Comparison of ENCODE assay signal across 8 cellular contexts in the genomic region with DNA sequence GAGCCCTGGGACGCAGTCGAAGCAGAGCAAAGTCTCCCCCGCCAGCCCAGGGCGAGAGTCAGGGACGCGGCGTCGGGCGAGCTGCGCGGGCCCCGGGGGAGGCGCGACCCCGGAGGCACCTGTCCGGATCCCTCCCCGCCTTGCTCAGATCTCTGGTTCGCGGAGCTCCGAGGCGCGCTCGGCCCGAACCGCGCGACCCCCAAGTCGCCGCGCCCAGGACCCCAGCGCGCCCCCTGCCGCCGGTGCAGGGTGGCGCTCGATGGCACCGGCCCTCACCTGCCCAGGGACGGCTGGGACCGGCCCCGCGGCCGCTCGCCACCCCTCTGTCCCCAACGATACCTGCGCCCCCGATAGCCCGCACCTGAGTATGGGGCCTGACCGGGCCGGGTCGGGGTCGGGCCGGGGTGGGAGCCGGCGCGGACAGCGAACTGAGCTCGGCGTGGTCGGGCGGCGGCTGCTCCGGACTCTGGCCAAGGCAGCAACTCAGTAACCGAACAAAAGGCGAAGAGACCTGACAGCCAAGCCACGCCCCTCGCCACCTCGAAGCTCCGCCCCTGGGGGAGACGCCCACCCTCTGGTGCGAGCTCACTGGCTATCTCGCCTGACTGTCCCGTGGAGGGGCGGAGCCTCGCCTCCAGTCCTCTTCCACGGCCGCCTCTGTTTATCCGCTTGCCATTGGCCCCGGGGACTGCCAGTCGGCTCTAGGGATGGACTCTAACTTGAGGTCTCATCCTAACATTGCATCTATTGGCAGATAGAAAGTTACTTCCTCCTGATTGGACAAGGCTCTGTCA. TPM values are rescaled to one million over a fixed set of nuclear protein-coding genes. Genes with fewer than 3 reads are reported as not detected.
DNase-seq lines count a peak whose midpoint lies in the region; ATAC-seq and TF ChIP-seq lines count a peak whose summit lies in the region.

A gene (minus strand): TSS at position 485 of the 794 bp plus-strand sequence. CDS start 14,857 bp downstream, outside the sequence.

- BruUV-seq in HCT116 (replicated peaks; lab: Mats Ljungman, UMichigan) = no TSS peak

- TF ChIP-seq EP300 in ovary (IDR thresholded peaks at IDR 0.05) = no peak

- peaks cover 47% of the 10 kb centered on the region for H3K79me2 ChIP-seq in HCT116 (ENCODE audit: insufficient read depth, low read length)

- H3K4me3 ChIP-seq in HCT116 (replicated peaks in 1 of 2; ENCODE audit: low read depth in 1 of 2, low read length in 2 of 2) = peak within 1 kb of the TSS; percentile 78 to 80
- H3K4me3 ChIP-seq in ovary = peak within 1 kb of the TSS; percentile 78
- peak within 1 kb of the TSS; percentile 55 for H3K4me3 ChIP-seq in thymus (ENCODE audit: low read length)

- H2AFZ ChIP-seq in HCT116 (ENCODE audit: low read depth, low read length, poor library complexity, severe bottlenecking) = no peak within 1 kb of the TSS

- H4K20me1 ChIP-seq in HCT116 (ENCODE audit: insufficient read depth) = no peaks in the 10 kb centered on the region

- CTCF ChIA-PET in HCT116 (lab: Charles Lee) = interaction anchor here (0.6 to 4.2 kb wide), 25 partner anchors 8 to 144 kb away, joined by 3 to 109 read pairs (median 3); a partner anchor contains a TSS

- TF ChIP-seq POLR2A in HCT116 (IDR thresholded peaks at IDR 0.05; ENCODE audit: borderline replicate concordance, extremely low read depth, insufficient read depth, insufficient read length) (peak; percentile 45), ovary (IDR thresholded peaks at IDR 0.05) (peak; percentile 95)

- ATAC-seq in HCT116 (peak; percentile 94), Right ventricle myocardium superior (ENCODE audit: poor library complexity) (peak; percentile 88)

- WGBS in adipose tissue, 3 donors = 0 to 1% (median 1%) methylated on average over 46 to 79 of the region's 79 CpGs
- 1 to 3% (median 2%) methylated on average over 14 to 79 of the region's 79 CpGs for WGBS in ovary, 3 donors
- WGBS in thymus = under 1% methylated on average over 79 of the region's 79 CpGs

- peaks cover 35 to 60% of the 10 kb centered on the region in 2 experiments for H3K4me1 ChIP-seq in HCT116 (ENCODE audit: control insufficient read depth in 1 of 2, insufficient read depth in 2 of 2, low read length in 2 of 2)
- peaks cover 2% of the 10 kb centered on the region for H3K4me1 ChIP-seq in ovary (ENCODE audit: insufficient read depth)
- H3K4me1 ChIP-seq in thymus (ENCODE audit: control insufficient read depth, insufficient read depth, low read length) = peaks cover 18% of the 10 kb centered on the region

- peak within 1 kb of the TSS; percentile 89 for H3K9ac ChIP-seq in HCT116 (ENCODE audit: low read length)

- H3K4me2 ChIP-seq in HCT116 (ENCODE audit: low read length) = peak within 1 kb of the TSS; percentile 98

- no peaks in the 10 kb centered on the region for H3K9me2 ChIP-seq in HCT116 (ENCODE audit: insufficient read depth)

- RAD21 ChIA-PET in HCT116 (lab: Charles Lee; ENCODE audit: low non-redundant PET in 1 of 2, low total read pairs in 2 of 2, uncharacterized antibody in 2 of 2, unreplicated experiment in 2 of 2) = interaction anchor here (0.6 to 2.4 kb wide), 7 partner anchors 9 to 52 kb away, joined by 3 to 13 read pairs (median 6); no protein-coding TSS in a partner anchor

- H3K9me3 ChIP-seq in HCT116 (ENCODE audit: control insufficient read depth in 1 of 2, insufficient read depth in 1 of 2, low read depth in 1 of 2, low read length in 2 of 2) (no peaks in the 10 kb centered on the region), ovary (no peaks in the 10 kb centered on the region), thymus (ENCODE audit: control insufficient read depth) (no peaks in the 10 kb centered on the region)

- no peaks in the 10 kb centered on the region for H3K27me3 ChIP-seq in HCT116 (ENCODE audit: insufficient read depth, low read length)
- H3K27me3 ChIP-seq in ovary = no peaks in the 10 kb centered on the region
- no peaks in the 10 kb centered on the region for H3K27me3 ChIP-seq in thymus (ENCODE audit: control insufficient read depth, insufficient read depth)

- TF ChIP-seq RAD21 in HCT116 (IDR thresholded peaks at IDR 0.05; ENCODE audit: low read depth) = peak; percentile 46; the same call in 1 of the 2 replicates

- intact Hi-C loops in HCT116 (cut with micrococcal nuclease) (loop anchor here (1.0 to 2.0 kb wide), 2 partner anchors 14 kb away; no protein-coding TSS in a partner anchor), Right ventricle myocardium superior (cut with DNase I) (no loop called here), ovary (cut with DNase I) (no loop called here)

- H3K36me3 ChIP-seq in HCT116 (ENCODE audit: control insufficient read depth in 1 of 2, insufficient read depth in 2 of 2, low read length in 2 of 2) (no peaks in the 10 kb centered on the region), ovary (no peaks in the 10 kb centered on the region), thymus (ENCODE audit: control insufficient read depth, insufficient read depth) (no peaks in the 10 kb centered on the region)

- POLR2A ChIA-PET in HCT116 (lab: Charles Lee) = interaction anchor here (0.5 to 4.5 kb wide), 23 partner anchors 8 to 945 kb away, joined by 3 to 77 read pairs (median 5); a partner anchor contains a TSS

- DNase-seq in DMS79 (lab: John Stamatoyannopoulos, UW) (peak; percentile 99), HCT116 (ENCODE audit: low read depth, low spot score) (peak; percentile 99), NCI-H1105 treated with DMSO at 0.1 percent for 48 hours (lab: John Stamatoyannopoulos, UW) (peak; percentile 99), SW480 (ENCODE audit: low spot score) (peak; percentile 100), Right ventricle myocardium superior (peak; percentile 100), ovary (peak; percentile 99 to 100 (median 100))

- H3K27ac ChIP-seq in HCT116 (ENCODE audit: low read depth, low read length) (peak within 1 kb of the TSS; percentile 95), adipose tissue (ENCODE audit: low read depth, low read length) (no peak within 1 kb of the TSS), ovary (peak within 1 kb of the TSS; percentile 25 to 43), thymus (ENCODE audit: low read depth) (peak within 1 kb of the TSS; percentile 83)

- peak in 2 of 3 experiments; percentile 71 to 75; a peak in 5 of 6 replicates for TF ChIP-seq CTCF in HCT116 (IDR thresholded peaks at IDR 0.05 in 2 of 3, conservative IDR thresholded peaks at IDR 0.05 in 1 of 3; ENCODE audit: borderline replicate concordance in 1 of 3, insufficient read depth in 1 of 3, low read depth in 2 of 3, low read length in 2 of 3)
- peak; percentile 15 to 76 (median 74) for TF ChIP-seq CTCF in ovary (IDR thresholded peaks at IDR 0.05)

TF ChIP-seq in HCT116, 20 proteins besides CTCF, POLR2A, EP300 and RAD21:
- TF ChIP-seq SP1 (IDR thresholded peaks at IDR 0.05; ENCODE audit: low read depth) (peak; percentile 100), FOSL1 (IDR thresholded peaks at IDR 0.05; ENCODE audit: low read depth) (no peak), ZFX (IDR thresholded peaks at IDR 0.05) (peak; percentile 61; the same call in 1 of the 2 replicates), CEBPB (IDR thresholded peaks at IDR 0.05; ENCODE audit: low read depth) (no peak), JUND (IDR thresholded peaks at IDR 0.05) (no peak), POLR2AphosphoS5 (IDR thresholded peaks at IDR 0.05; ENCODE audit: low read depth, low read length) (peak; percentile 89), SIN3A (IDR thresholded peaks at IDR 0.05; ENCODE audit: low read depth) (peak; percentile 15; the same call in 1 of the 2 replicates), CBX3 (IDR thresholded peaks at IDR 0.05; ENCODE audit: low read depth) (no peak), SRF (IDR thresholded peaks at IDR 0.05; ENCODE audit: low read depth) (no peak)
- TF ChIP-seq, protein P1, sequence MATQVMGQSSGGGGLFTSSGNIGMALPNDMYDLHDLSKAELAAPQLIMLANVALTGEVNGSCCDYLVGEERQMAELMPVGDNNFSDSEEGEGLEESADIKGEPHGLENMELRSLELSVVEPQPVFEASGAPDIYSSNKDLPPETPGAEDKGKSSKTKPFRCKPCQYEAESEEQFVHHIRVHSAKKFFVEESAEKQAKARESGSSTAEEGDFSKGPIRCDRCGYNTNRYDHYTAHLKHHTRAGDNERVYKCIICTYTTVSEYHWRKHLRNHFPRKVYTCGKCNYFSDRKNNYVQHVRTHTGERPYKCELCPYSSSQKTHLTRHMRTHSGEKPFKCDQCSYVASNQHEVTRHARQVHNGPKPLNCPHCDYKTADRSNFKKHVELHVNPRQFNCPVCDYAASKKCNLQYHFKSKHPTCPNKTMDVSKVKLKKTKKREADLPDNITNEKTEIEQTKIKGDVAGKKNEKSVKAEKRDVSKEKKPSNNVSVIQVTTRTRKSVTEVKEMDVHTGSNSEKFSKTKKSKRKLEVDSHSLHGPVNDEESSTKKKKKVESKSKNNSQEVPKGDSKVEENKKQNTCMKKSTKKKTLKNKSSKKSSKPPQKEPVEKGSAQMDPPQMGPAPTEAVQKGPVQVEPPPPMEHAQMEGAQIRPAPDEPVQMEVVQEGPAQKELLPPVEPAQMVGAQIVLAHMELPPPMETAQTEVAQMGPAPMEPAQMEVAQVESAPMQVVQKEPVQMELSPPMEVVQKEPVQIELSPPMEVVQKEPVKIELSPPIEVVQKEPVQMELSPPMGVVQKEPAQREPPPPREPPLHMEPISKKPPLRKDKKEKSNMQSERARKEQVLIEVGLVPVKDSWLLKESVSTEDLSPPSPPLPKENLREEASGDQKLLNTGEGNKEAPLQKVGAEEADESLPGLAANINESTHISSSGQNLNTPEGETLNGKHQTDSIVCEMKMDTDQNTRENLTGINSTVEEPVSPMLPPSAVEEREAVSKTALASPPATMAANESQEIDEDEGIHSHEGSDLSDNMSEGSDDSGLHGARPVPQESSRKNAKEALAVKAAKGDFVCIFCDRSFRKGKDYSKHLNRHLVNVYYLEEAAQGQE (IDR thresholded peaks at IDR 0.05; ENCODE audit: low read depth) = no peak
- TF ChIP-seq, protein P2, sequence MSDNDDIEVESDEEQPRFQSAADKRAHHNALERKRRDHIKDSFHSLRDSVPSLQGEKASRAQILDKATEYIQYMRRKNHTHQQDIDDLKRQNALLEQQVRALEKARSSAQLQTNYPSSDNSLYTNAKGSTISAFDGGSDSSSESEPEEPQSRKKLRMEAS (IDR thresholded peaks at IDR 0.05) = peak; percentile 32; the same call in 1 of the 2 replicates
TF ChIP-seq in HCT116: peak in this region for 5.

RNA-seq across cellular contexts. Expression of the gene that starts here (rescaled TPM):
- total RNA-seq in HCT116 (2021; ENCODE audit: unreplicated experiment) (224 TPM), Right ventricle myocardium superior (195 TPM), ovary (100 to 1,000 TPM in 1 of 7 donors, 10 to 100 TPM in 6; 30.3 to 153 (median 52.6) TPM)
- polyA plus RNA-seq in HCT116 (2012) = 322 and 372 TPM in 2 replicates
- polyA plus RNA-seq in adipose tissue (10 to 100 TPM; 35.7 to 49.0 (median 36.9) TPM), ovary (10 to 100 TPM in 1 of 2 donors, 1 to 10 TPM in 1; 7.0 to 59.3 TPM), thymus (87.6 TPM)
